In genomic region chr11:48114740-48115139, GRCh38 we compare ENCODE assay signal across 29 cellular contexts.
"Had no signal": no experiment of that assay in that cellular context is flagged by ENCODE, and none has a peak within 500 bp of the region (broad histone marks: within the 10 kb centered on the region; RNA-seq: fewer than 3 reads in every experiment).

No MANE protein-coding gene starts in this region.

- H3K27ac ChIP-seq: breast epithelium, Peyer's patch, RWPE1, SJSA1 had no signal

- H3K36me3 ChIP-seq: breast epithelium had no signal

- H3K4me1 ChIP-seq: breast epithelium had no signal

- H3K4me3 ChIP-seq: breast epithelium, Peyer's patch, SJSA1 had no signal

- DNase-seq: activated CD4-positive, alpha-beta T cell treated with anti-CD3 and anti-CD28 coated beads for 48 hours; activated CD4-positive, alpha-beta T cell treated with anti-CD3 and anti-CD28 coated beads, Interleukin-2, amount 50 U/mL, for 4 hours; activated CD4-positive, CD25-positive, alpha-beta regulatory T cell treated with anti-CD3 and anti-CD28 coated beads, Interleukin-2, amount 50 U/mL, for 72 hours; activated CD8-positive, alpha-beta memory T cell treated with anti-CD3 and anti-CD28 coated beads, Interleukin-2, amount 10 ng/mL, durations not matched to agents 7 days and 5 days; activated CD8-positive, alpha-beta T cell treated with anti-CD3 and anti-CD28 coated beads, Interleukin-2, amount 10 ng/mL, durations not matched to agents 7 days and 5 days; activated gamma-delta T cell; activated naive CD4-positive, alpha-beta T cell treated with anti-CD3 and anti-CD28 coated beads for 36 hours; activated naive CD8-positive, alpha-beta T cell treated with anti-CD3 and anti-CD28 coated beads, Interleukin-2, amount 10 ng/mL, durations not matched to agents 7 days and 5 days; activated T-cell treated with anti-CD3 and anti-CD28 coated beads, Interleukin-2, amount 50 U/mL, for 24 hours; aorta; caudate nucleus; Kasumi-1; NCI-H1105 treated with DMSO at 0.1 percent for 48 hours; NCI-H1436 treated with DMSO at 0.1 percent for 48 hours; NCI-H187; NCI-H2081; NCI-H345; NCI-H510A; NCI-H526 treated with DMSO at 0.1 percent for 48 hours; NCI-H82; Peyer's patch; Right ventricle myocardium superior; T-helper 17 cell; T-helper 9 cell had no signal

- H3K27me3 Mint-ChIP-seq: activated CD8-positive, alpha-beta memory T cell treated with anti-CD3 and anti-CD28 coated beads, Interleukin-2, amount 10 ng/mL, durations not matched to agents 7 days and 5 days; activated naive CD8-positive, alpha-beta T cell treated with anti-CD3 and anti-CD28 coated beads, Interleukin-2, amount 10 ng/mL, durations not matched to agents 7 days and 5 days; activated T-cell treated with anti-CD3 and anti-CD28 coated beads, Interleukin-2, amount 50 U/mL, for 24 hours; activated T-helper 17 cell treated with anti-CD3 and anti-CD28 coated beads, Interleukin-2, amount 50 U/mL, for 72 hours; T-helper 17 cell had no signal

- H3K27me3 ChIP-seq: breast epithelium, Peyer's patch, SJSA1 had no signal

- H3K27ac Mint-ChIP-seq: activated CD8-positive, alpha-beta memory T cell treated with anti-CD3 and anti-CD28 coated beads, Interleukin-2, amount 10 ng/mL, durations not matched to agents 7 days and 5 days; activated CD8-positive, alpha-beta T cell treated with anti-CD3 and anti-CD28 coated beads, Interleukin-2, amount 10 ng/mL, durations not matched to agents 7 days and 5 days; activated naive CD4-positive, alpha-beta T cell treated with anti-CD3 and anti-CD28 coated beads for 36 hours; activated naive CD8-positive, alpha-beta T cell treated with anti-CD3 and anti-CD28 coated beads, Interleukin-2, amount 10 ng/mL, durations not matched to agents 7 days and 5 days; activated T-cell treated with anti-CD3 and anti-CD28 coated beads, Interleukin-2, amount 50 U/mL, for 24 hours; activated T-helper 17 cell treated with anti-CD3 and anti-CD28 coated beads, Interleukin-2, amount 50 U/mL, for 72 hours; T-helper 17 cell; WTC11 had no signal

- H3K9me3 ChIP-seq: SJSA1 had no signal

- ATAC-seq: activated CD8-positive, alpha-beta memory T cell treated with anti-CD3 and anti-CD28 coated beads, Interleukin-2, amount 10 ng/mL, durations not matched to agents 7 days and 5 days; activated CD8-positive, alpha-beta T cell treated with anti-CD3 and anti-CD28 coated beads, Interleukin-2, amount 10 ng/mL, durations not matched to agents 7 days and 5 days; activated T-helper 17 cell treated with anti-CD3 and anti-CD28 coated beads, Interleukin-2, amount 50 U/mL, for 72 hours; T-helper 17 cell; WTC11 had no signal

- H3K4me3 Mint-ChIP-seq: activated CD8-positive, alpha-beta memory T cell treated with anti-CD3 and anti-CD28 coated beads, Interleukin-2, amount 10 ng/mL, durations not matched to agents 7 days and 5 days; activated CD8-positive, alpha-beta T cell treated with anti-CD3 and anti-CD28 coated beads, Interleukin-2, amount 10 ng/mL, durations not matched to agents 7 days and 5 days; activated naive CD4-positive, alpha-beta T cell treated with anti-CD3 and anti-CD28 coated beads for 36 hours; activated naive CD8-positive, alpha-beta T cell treated with anti-CD3 and anti-CD28 coated beads, Interleukin-2, amount 10 ng/mL, durations not matched to agents 7 days and 5 days; activated T-cell treated with anti-CD3 and anti-CD28 coated beads, Interleukin-2, amount 50 U/mL, for 24 hours; activated T-helper 17 cell treated with anti-CD3 and anti-CD28 coated beads, Interleukin-2, amount 50 U/mL, for 72 hours; T-helper 17 cell; WTC11 had no signal
